29 cellular contexts compared by ENCODE assay signal in the genomic region with DNA sequence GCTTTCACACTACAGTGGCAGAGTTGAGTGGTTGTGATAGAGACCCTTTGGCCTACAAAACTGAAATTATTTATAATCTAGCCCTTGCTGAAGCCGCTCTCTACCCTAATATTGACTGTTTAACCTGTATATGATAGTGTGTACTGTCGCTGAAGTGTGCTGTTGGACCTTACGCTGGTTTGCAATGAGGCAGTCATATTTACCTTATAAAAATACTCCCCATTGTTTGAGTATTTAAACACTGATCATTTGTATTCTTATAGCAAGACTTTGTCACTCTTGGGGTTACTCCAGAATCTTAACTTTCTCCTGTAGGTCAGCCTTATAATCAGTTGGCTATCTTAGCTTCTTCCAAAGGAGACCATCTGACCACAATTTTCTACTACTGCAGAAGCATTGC.
"Had no signal": no experiment of that assay in that cellular context is flagged by ENCODE, and none has a peak within 500 bp of the region (broad histone marks: within the 10 kb centered on the region; RNA-seq: fewer than 3 reads in every experiment).

No MANE protein-coding gene starts in this region.

- H3K4me1 Mint-ChIP-seq: activated CD4-positive, alpha-beta memory T cell treated with anti-CD3 and anti-CD28 coated beads, Interleukin-2, amount 10 ng/mL, durations not matched to agents 7 days and 5 days; activated T-helper 17 cell treated with anti-CD3 and anti-CD28 coated beads, Interleukin-2, amount 50 U/mL, for 72 hours; central memory CD8-positive, alpha-beta T cell; endodermal cell; T-cell; WTC11 had no signal

- H3K9me3 Mint-ChIP-seq: activated CD4-positive, alpha-beta memory T cell treated with anti-CD3 and anti-CD28 coated beads, Interleukin-2, amount 10 ng/mL, durations not matched to agents 7 days and 5 days; activated CD4-positive, alpha-beta T cell treated with anti-CD3 and anti-CD28 coated beads, Interleukin-2, amount 10 ng/mL, durations not matched to agents 7 days and 5 days; activated T-helper 17 cell treated with anti-CD3 and anti-CD28 coated beads, Interleukin-2, amount 50 U/mL, for 72 hours; central memory CD8-positive, alpha-beta T cell; dendritic cell treated with granulocyte-macrophage colony-stimulating factor and Interleukin-4, amounts not matched to agents 40 ng/mL and 50 ng/mL, for 4 days; endodermal cell; T-cell; T-helper 1 cell treated with Interleukin-12 subunit alpha and Interleukin-12 subunit beta and Interleukin-4 antibody, amounts not matched to agents 30 μg/mL and 1 μg/mL, for 36 hours; T-helper 2 cell treated with Interferon-gamma antibody and Interleukin-4, amounts not matched to agents 5 μg/mL and 100 μg/mL, for 36 hours; WTC11 had no signal

- H3K27me3 Mint-ChIP-seq: activated CD4-positive, alpha-beta memory T cell treated with anti-CD3 and anti-CD28 coated beads, Interleukin-2, amount 10 ng/mL, durations not matched to agents 7 days and 5 days; activated CD4-positive, alpha-beta T cell treated with anti-CD3 and anti-CD28 coated beads, Interleukin-2, amount 10 ng/mL, durations not matched to agents 7 days and 5 days; activated naive CD8-positive, alpha-beta T cell; activated T-helper 17 cell treated with anti-CD3 and anti-CD28 coated beads, Interleukin-2, amount 50 U/mL, for 72 hours; central memory CD8-positive, alpha-beta T cell; dendritic cell treated with granulocyte-macrophage colony-stimulating factor and Interleukin-4, amounts not matched to agents 40 ng/mL and 50 ng/mL, for 4 days; T-cell had no signal

- H3K4me3 Mint-ChIP-seq: activated CD4-positive, alpha-beta memory T cell treated with anti-CD3 and anti-CD28 coated beads, Interleukin-2, amount 10 ng/mL, durations not matched to agents 7 days and 5 days; activated CD4-positive, alpha-beta T cell treated with anti-CD3 and anti-CD28 coated beads, Interleukin-2, amount 10 ng/mL, durations not matched to agents 7 days and 5 days; activated naive CD8-positive, alpha-beta T cell; activated T-helper 17 cell treated with anti-CD3 and anti-CD28 coated beads, Interleukin-2, amount 50 U/mL, for 72 hours; central memory CD8-positive, alpha-beta T cell; dendritic cell treated with granulocyte-macrophage colony-stimulating factor and Interleukin-4, amounts not matched to agents 40 ng/mL and 50 ng/mL, for 4 days; endodermal cell; T-cell; T-helper 1 cell treated with Interleukin-12 subunit alpha and Interleukin-12 subunit beta and Interleukin-4 antibody, amounts not matched to agents 30 μg/mL and 1 μg/mL, for 36 hours; T-helper 2 cell treated with Interferon-gamma antibody and Interleukin-4, amounts not matched to agents 5 μg/mL and 100 μg/mL, for 36 hours; WTC11 had no signal

- H3K27me3 ChIP-seq: brain microvascular endothelial cell, dorsolateral prefrontal cortex had no signal

- H3K27ac Mint-ChIP-seq: activated CD4-positive, alpha-beta memory T cell treated with anti-CD3 and anti-CD28 coated beads, Interleukin-2, amount 10 ng/mL, durations not matched to agents 7 days and 5 days; activated CD4-positive, alpha-beta T cell treated with anti-CD3 and anti-CD28 coated beads, Interleukin-2, amount 10 ng/mL, durations not matched to agents 7 days and 5 days; activated T-helper 17 cell treated with anti-CD3 and anti-CD28 coated beads, Interleukin-2, amount 50 U/mL, for 72 hours; dendritic cell treated with granulocyte-macrophage colony-stimulating factor and Interleukin-4, amounts not matched to agents 40 ng/mL and 50 ng/mL, for 4 days; endodermal cell; T-cell; T-helper 1 cell treated with Interleukin-12 subunit alpha and Interleukin-12 subunit beta and Interleukin-4 antibody, amounts not matched to agents 30 μg/mL and 1 μg/mL, for 36 hours; T-helper 2 cell treated with Interferon-gamma antibody and Interleukin-4, amounts not matched to agents 5 μg/mL and 100 μg/mL, for 36 hours; WTC11 had no signal

- DNase-seq: activated CD4-positive, alpha-beta memory T cell treated with anti-CD3 and anti-CD28 coated beads, Interleukin-2, amount 10 ng/mL, durations not matched to agents 7 days and 5 days; activated CD4-positive, alpha-beta T cell treated with anti-CD3 and anti-CD28 coated beads for 1 hour; activated CD4-positive, alpha-beta T cell treated with anti-CD3 and anti-CD28 coated beads for 4 hours; activated CD4-positive, alpha-beta T cell treated with anti-CD3 and anti-CD28 coated beads, Interleukin-2, amount 10 ng/mL, durations not matched to agents 7 days and 5 days; activated CD4-positive, alpha-beta T cell treated with anti-CD3 and anti-CD28 coated beads, Interleukin-2, amount 50 U/mL, for 4 hours; activated CD8-positive, alpha-beta memory T cell treated with anti-CD3 and anti-CD28 coated beads, Interleukin-2, amount 50 U/mL, for 48 hours; activated effector memory CD4-positive, alpha-beta T cell treated with Interleukin-2 at 50 U/mL for 16 hours; activated gamma-delta T cell treated with Interleukin-2 at 50 U/mL for 16 hours; activated naive CD4-positive, alpha-beta T cell treated with anti-CD3 and anti-CD28 coated beads, Interleukin-2, amount 50 U/mL, for 16 hours; activated naive CD4-positive, alpha-beta T cell treated with Interleukin-2 at 50 U/mL for 16 hours; amniotic stem cell; anterior cingulate cortex; brain microvascular endothelial cell; dorsolateral prefrontal cortex; effector memory CD4-positive, alpha-beta T cell; endodermal cell; foreskin fibroblast; head of caudate nucleus; T-cell had no signal

- H3K27ac ChIP-seq: brain microvascular endothelial cell, coronary artery, dorsolateral prefrontal cortex, VCaP had no signal

- H3K4me3 ChIP-seq: coronary artery, dorsolateral prefrontal cortex had no signal

- ATAC-seq: activated T-helper 17 cell treated with anti-CD3 and anti-CD28 coated beads, Interleukin-2, amount 50 U/mL, for 72 hours; esophagus mucosa; T-cell; WTC11 had no signal
